In the genomic region with DNA sequence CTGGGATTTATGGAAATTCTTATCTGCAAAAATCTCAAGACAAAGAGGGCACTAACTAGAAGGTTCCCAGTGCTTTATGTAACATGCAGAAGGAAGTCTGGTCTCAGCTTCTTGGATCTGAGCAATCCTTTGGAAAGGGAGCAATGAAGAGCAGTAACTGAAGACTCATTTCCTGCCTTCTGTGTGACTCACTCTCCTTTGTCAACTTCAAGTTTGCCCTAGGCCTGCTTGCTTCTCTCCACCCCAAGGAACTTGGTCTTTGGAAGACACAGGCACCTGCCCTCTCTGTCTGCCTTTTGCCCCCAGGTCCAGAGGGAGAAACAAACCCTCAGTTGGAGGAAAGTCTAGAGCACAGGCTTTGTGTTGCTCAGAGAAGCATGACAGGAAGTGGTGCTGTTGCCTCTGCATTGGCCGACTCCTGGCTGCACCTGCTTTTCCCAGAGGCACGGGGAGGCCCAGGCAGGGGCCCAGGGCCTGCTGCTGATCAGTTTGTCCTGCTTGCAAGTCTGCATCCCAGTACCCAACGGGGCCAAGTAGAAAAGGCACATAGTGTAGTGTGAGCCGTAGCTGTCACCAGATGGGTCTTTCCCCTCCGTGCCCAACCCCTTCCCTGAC, we compare ENCODE assay signal across 8 cellular contexts.
DNase-seq lines count a peak whose midpoint lies in the region; ATAC-seq and TF ChIP-seq lines count a peak whose summit lies in the region.

No MANE protein-coding gene starts in this region.

- TF ChIP-seq CTCF in endothelial cell (IDR thresholded peaks at IDR 0.05; ENCODE audit: unreplicated experiment), result no peak

- intact Hi-C loops in activated naive CD4-positive, alpha-beta T cell treated with anti-CD3 and anti-CD28 coated beads for 36 hours (cut with micrococcal nuclease), result no loop called here

- CTCF ChIA-PET in activated naive CD4-positive, alpha-beta T cell treated with anti-CD3 and anti-CD28 coated beads for 36 hours (lab: Charles Lee), result interaction anchor here (0.6 to 1.0 kb wide), 2 partner anchors 118 kb away, joined by 4 read pairs; no protein-coding TSS in a partner anchor

- H3K4me1 Mint-ChIP-seq in activated naive CD4-positive, alpha-beta T cell treated with anti-CD3 and anti-CD28 coated beads for 36 hours (ENCODE audit: low read depth), result peaks cover 65% of the 10 kb centered on the region
- H3K4me1 Mint-ChIP-seq in central memory CD8-positive, alpha-beta T cell, result peaks cover 47% of the 10 kb centered on the region
- H3K4me1 Mint-ChIP-seq in endothelial cell (ENCODE audit: unreplicated experiment), result peaks cover 27% of the 10 kb centered on the region

- H3K36me3 Mint-ChIP-seq in activated naive CD4-positive, alpha-beta T cell treated with anti-CD3 and anti-CD28 coated beads for 36 hours (ENCODE audit: low read depth), result peaks cover 13% of the 10 kb centered on the region
- peaks cover 9% of the 10 kb centered on the region for H3K36me3 Mint-ChIP-seq in central memory CD8-positive, alpha-beta T cell (ENCODE audit: insufficient read depth)
- peaks cover 19% of the 10 kb centered on the region for H3K36me3 Mint-ChIP-seq in endothelial cell (ENCODE audit: low read depth, unreplicated experiment)

- H3K27me3 Mint-ChIP-seq in activated naive CD4-positive, alpha-beta T cell treated with anti-CD3 and anti-CD28 coated beads for 36 hours (ENCODE audit: low read depth), result no peaks in the 10 kb centered on the region
- no peaks in the 10 kb centered on the region for H3K27me3 Mint-ChIP-seq in central memory CD8-positive, alpha-beta T cell
- no peaks in the 10 kb centered on the region for H3K27me3 Mint-ChIP-seq in endothelial cell (ENCODE audit: unreplicated experiment)

- no peak overlapping the region for H3K4me3 Mint-ChIP-seq in activated naive CD4-positive, alpha-beta T cell treated with anti-CD3 and anti-CD28 coated beads for 36 hours
- peak overlapping the region; percentile 9 for H3K4me3 Mint-ChIP-seq in central memory CD8-positive, alpha-beta T cell
- H3K4me3 Mint-ChIP-seq in endothelial cell (ENCODE audit: unreplicated experiment), result no peak overlapping the region

- DNase-seq in activated naive CD4-positive, alpha-beta T cell treated with anti-CD3 and anti-CD28 coated beads for 36 hours, result peak; percentile 68
- DNase-seq in activated naive CD4-positive, alpha-beta T cell treated with anti-CD3 and anti-CD28 coated beads, Interleukin-2, amount 50 U/mL, for 16 hours, result no peak
- DNase-seq in RKO (ENCODE audit: low spot score) (peak; percentile 94), myocyte (ENCODE audit: low read depth) (peak; percentile 43), endothelial cell (ENCODE audit: low spot score) (no peak)
- DNase-seq in central memory CD8-positive, alpha-beta T cell (ENCODE audit: low spot score in 2 of 2), result no peak

- peak overlapping the region; percentile 86 for H3K27ac Mint-ChIP-seq in activated naive CD4-positive, alpha-beta T cell treated with anti-CD3 and anti-CD28 coated beads for 36 hours
- H3K27ac Mint-ChIP-seq in central memory CD8-positive, alpha-beta T cell (ENCODE audit: low read depth), result no peak overlapping the region
- H3K27ac Mint-ChIP-seq in endothelial cell (ENCODE audit: unreplicated experiment), result no peak overlapping the region

- no peak for ATAC-seq in central memory CD8-positive, alpha-beta T cell (replicated peaks; ENCODE audit: extremely low read depth, poor library complexity, severe bottlenecking)
- no peak for ATAC-seq in GM18858 (IDR thresholded peaks at IDR 0.05; ENCODE audit: unreplicated experiment)
- no peak for ATAC-seq in GM18868 (IDR thresholded peaks at IDR 0.05; ENCODE audit: unreplicated experiment)

- no peaks in the 10 kb centered on the region for H3K9me3 Mint-ChIP-seq in activated naive CD4-positive, alpha-beta T cell treated with anti-CD3 and anti-CD28 coated beads for 36 hours
- no peaks in the 10 kb centered on the region for H3K9me3 Mint-ChIP-seq in central memory CD8-positive, alpha-beta T cell
- H3K9me3 Mint-ChIP-seq in endothelial cell (ENCODE audit: unreplicated experiment), result no peaks in the 10 kb centered on the region

Comparison
In these comparisons a context has a peak if more than half of its experiments do, and no peak if none do; other contexts are left out.
1. DNase-seq: peak in activated naive CD4-positive, alpha-beta T cell treated with anti-CD3 and anti-CD28 coated beads for 36 hours (single experiment), RKO (single experiment) and myocyte (single experiment); none in activated naive CD4-positive, alpha-beta T cell treated with anti-CD3 and anti-CD28 coated beads, Interleukin-2, amount 50 U/mL, for 16 hours (single experiment), central memory CD8-positive, alpha-beta T cell (0 of 2) and endothelial cell (single experiment).